Comparison of ENCODE assay signal across 11 cellular contexts in genomic region chr1:211355873-211356272, GRCh38.
"Had no signal": no experiment of that assay in that cellular context is flagged by ENCODE, and none has a peak within 500 bp of the region (broad histone marks: within the 10 kb centered on the region; RNA-seq: fewer than 3 reads in every experiment).

No MANE protein-coding gene starts in this region.

- H3K4me1 Mint-ChIP-seq: WTC11 had no signal

- DNase-seq: activated CD4-positive, alpha-beta T cell treated with anti-CD3 and anti-CD28 coated beads, Interleukin-2, amount 50 U/mL, for 4 hours; activated gamma-delta T cell; erythroblast; gastrocnemius medialis; heart left ventricle; mesendoderm; ovary; SIG-M5; T-helper 2 cell had no signal

- H3K27ac Mint-ChIP-seq: WTC11 had no signal

- H3K4me3 Mint-ChIP-seq: WTC11 had no signal

- ATAC-seq: gastrocnemius medialis, heart left ventricle, sciatic nerve, WTC11 had no signal
